ENCODE assay signal across 8 cellular contexts in the genomic region with DNA sequence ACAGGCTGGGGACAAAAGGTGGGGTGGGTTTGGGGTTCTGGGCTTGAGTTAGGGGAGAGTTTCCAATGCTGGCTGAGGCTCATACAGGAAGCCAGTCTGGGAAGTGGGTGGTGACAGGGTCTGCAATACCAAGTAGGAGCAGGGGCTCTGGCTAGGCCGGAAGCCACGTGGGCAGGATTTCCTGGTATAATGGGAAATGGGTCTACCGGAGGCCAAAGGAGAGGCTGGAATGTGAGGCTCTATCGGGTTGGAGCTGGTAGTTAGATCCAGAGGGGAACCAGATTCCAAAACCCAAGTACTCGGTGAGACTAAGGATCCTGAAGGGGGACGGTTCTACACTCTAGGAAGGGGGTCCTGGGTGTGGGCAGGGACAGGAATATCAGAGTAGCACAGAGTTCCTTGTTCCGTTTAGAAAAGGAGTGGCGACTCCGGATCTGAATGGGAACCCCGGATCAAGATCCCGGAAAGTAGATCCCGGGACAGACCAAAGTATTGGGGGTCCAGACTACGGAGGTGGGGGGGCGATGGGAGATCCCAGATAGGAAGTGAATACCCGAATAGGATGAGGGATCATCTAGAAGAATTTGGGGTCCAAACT. TPM values are rescaled to one million over a fixed set of nuclear protein-coding genes. Genes with fewer than 3 reads are reported as not detected.
A peak's percentile ranks its signal among the peaks of the same experiment; 100 is the strongest.
DNase-seq lines count a peak whose midpoint lies in the region; ATAC-seq and TF ChIP-seq lines count a peak whose summit lies in the region.

No MANE protein-coding gene starts in this region.

- H3K9me3 ChIP-seq in CD4-positive, CD25-positive, alpha-beta regulatory T cell (ENCODE audit: control insufficient read depth in 2 of 2, low read length in 2 of 2), result no peaks in the 10 kb centered on the region
- no peaks in the 10 kb centered on the region for H3K9me3 ChIP-seq in KOPT-K1 (ENCODE audit: insufficient read depth, low read length, poor library complexity, severe bottlenecking)
- no peaks in the 10 kb centered on the region for H3K9me3 ChIP-seq in liver (ENCODE audit: control insufficient read depth in 4 of 4, low read length in 3 of 4)

- ATAC-seq in CD4-positive, CD25-positive, alpha-beta regulatory T cell (ENCODE audit: low read depth in 2 of 2), result no peak
- ATAC-seq in HG03354 (IDR thresholded peaks at IDR 0.05; ENCODE audit: poor library complexity, severe bottlenecking, unreplicated experiment), result no peak
- ATAC-seq in HG03280 (IDR thresholded peaks at IDR 0.05; ENCODE audit: unreplicated experiment), result no peak
- no peak for ATAC-seq in HG03457 (IDR thresholded peaks at IDR 0.05; ENCODE audit: unreplicated experiment)

- H3K27me3 Mint-ChIP-seq in CD4-positive, CD25-positive, alpha-beta regulatory T cell, result peaks cover 8% of the 10 kb centered on the region
- H3K27me3 Mint-ChIP-seq in brain, result peaks cover 35% of the 10 kb centered on the region

- WGBS in liver, result 4% methylated on average over 15 of the region's 15 CpGs
- WGBS in urinary bladder, result under 1% methylated on average over 15 of the region's 15 CpGs

- H3K27ac ChIP-seq in CD4-positive, CD25-positive, alpha-beta regulatory T cell (ENCODE audit: insufficient read depth, low read length, poor library complexity, severe bottlenecking), result peak overlapping the region; percentile 95
- H3K27ac ChIP-seq in KOPT-K1 (ENCODE audit: low read depth, low read length, poor library complexity, severe bottlenecking) (peak overlapping the region; percentile 83), liver (ENCODE audit: low read depth in 1 of 2, low read length in 2 of 2) (peak overlapping the region; percentile 45 to 54), urinary bladder (ENCODE audit: low read depth) (no peak overlapping the region)

- H3K9me3 Mint-ChIP-seq in CD4-positive, CD25-positive, alpha-beta regulatory T cell, result peaks cover 0 to 2% (median 0%) of the 10 kb centered on the region in 7 donors
- no peaks in the 10 kb centered on the region for H3K9me3 Mint-ChIP-seq in brain

- H3K4me3 ChIP-seq in CD4-positive, CD25-positive, alpha-beta regulatory T cell (ENCODE audit: low read depth, low read length), result peak overlapping the region; percentile 82
- H3K4me3 ChIP-seq in liver (ENCODE audit: low read depth in 1 of 3, low read length in 3 of 3), result peak overlapping the region; percentile 94 to 99 (median 95)
- peak overlapping the region; percentile 76 for H3K4me3 ChIP-seq in urinary bladder (ENCODE audit: low read depth, low read length)

- peak overlapping the region; percentile 96 to 97 for H3K9ac ChIP-seq in liver (ENCODE audit: low read depth in 1 of 2, low read length in 2 of 2)

- peaks cover 5% of the 10 kb centered on the region for H3K36me3 Mint-ChIP-seq in CD4-positive, CD25-positive, alpha-beta regulatory T cell
- H3K36me3 Mint-ChIP-seq in brain, result peaks cover 9% of the 10 kb centered on the region

- TF ChIP-seq CTCF in brain (conservative IDR thresholded peaks at IDR 0.05) (no peak), liver (IDR thresholded peaks at IDR 0.05; ENCODE audit: low read depth, low read length, missing input control) (no peak)

- peak overlapping the region; percentile 89 to 98 (median 96) for H3K4me3 Mint-ChIP-seq in CD4-positive, CD25-positive, alpha-beta regulatory T cell
- peak overlapping the region; percentile 97 to 99 (median 99) for H3K4me3 Mint-ChIP-seq in brain

- peaks cover 64% of the 10 kb centered on the region for H3K4me1 ChIP-seq in CD4-positive, CD25-positive, alpha-beta regulatory T cell (ENCODE audit: control insufficient read depth, insufficient read depth, low read length, poor library complexity, severe bottlenecking)
- H3K4me1 ChIP-seq in liver (ENCODE audit: control insufficient read depth in 4 of 4, insufficient read depth in 4 of 4, low read length in 3 of 4), result peaks cover 6 to 42% (median 26%) of the 10 kb centered on the region in 4 donors
- H3K4me1 ChIP-seq in urinary bladder (ENCODE audit: insufficient read depth), result no peaks in the 10 kb centered on the region

- no peak for DNase-seq in CD4-positive, CD25-positive, alpha-beta regulatory T cell

- peaks cover 11 to 85% (median 46%) of the 10 kb centered on the region in 4 donors for H3K4me1 Mint-ChIP-seq in CD4-positive, CD25-positive, alpha-beta regulatory T cell
- peaks cover 37% of the 10 kb centered on the region for H3K4me1 Mint-ChIP-seq in brain

- H3K36me3 ChIP-seq in CD4-positive, CD25-positive, alpha-beta regulatory T cell (ENCODE audit: control insufficient read depth, insufficient read depth, low read length), result peaks cover 7% of the 10 kb centered on the region
- H3K36me3 ChIP-seq in KOPT-K1 (ENCODE audit: insufficient read depth, low read length) (peaks cover 25% of the 10 kb centered on the region), liver (ENCODE audit: control insufficient read depth in 4 of 4, insufficient read depth in 3 of 4, low read depth in 1 of 4, low read length in 3 of 4) (peaks cover 0 to 3% (median under 1%) of the 10 kb centered on the region in 4 donors), urinary bladder (ENCODE audit: insufficient read depth) (no peaks in the 10 kb centered on the region)

- peak overlapping the region; percentile 87 to 98 (median 97) for H3K27ac Mint-ChIP-seq in CD4-positive, CD25-positive, alpha-beta regulatory T cell
- peak overlapping the region; percentile 94 to 99 (median 98) for H3K27ac Mint-ChIP-seq in brain

- TF ChIP-seq RAD21 in liver (IDR thresholded peaks at IDR 0.05), result no peak

- no peaks in the 10 kb centered on the region for H3K27me3 ChIP-seq in CD4-positive, CD25-positive, alpha-beta regulatory T cell (ENCODE audit: control insufficient read depth, insufficient read depth, low read length)
- no peaks in the 10 kb centered on the region for H3K27me3 ChIP-seq in liver (ENCODE audit: control insufficient read depth in 4 of 4, insufficient read depth in 4 of 4, low read length in 3 of 4)

TF ChIP-seq in liver, 16 proteins besides CTCF, POLR2A, EP300 and RAD21:
- TF ChIP-seq, protein P1, sequence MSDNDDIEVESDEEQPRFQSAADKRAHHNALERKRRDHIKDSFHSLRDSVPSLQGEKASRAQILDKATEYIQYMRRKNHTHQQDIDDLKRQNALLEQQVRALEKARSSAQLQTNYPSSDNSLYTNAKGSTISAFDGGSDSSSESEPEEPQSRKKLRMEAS (IDR thresholded peaks at IDR 0.05), result no peak
- TF ChIP-seq HNF4A (conservative IDR thresholded peaks at IDR 0.05), result no peak
- peak; percentile 43 for TF ChIP-seq NR2F2 (IDR thresholded peaks at IDR 0.05)
- peak in 1 of 2 donors; percentile 16 for TF ChIP-seq EGR1 (IDR thresholded peaks at IDR 0.05; ENCODE audit: low read depth in 2 of 2)
- TF ChIP-seq FOXA1 (IDR thresholded peaks at IDR 0.05), result no peak
- TF ChIP-seq SP1 (IDR thresholded peaks at IDR 0.05), result peak; percentile 19

RNA-seq across cellular contexts. Expression of a gene that starts 0.8 kb away (rescaled TPM):
- 229 TPM for total RNA-seq in CD4-positive, CD25-positive, alpha-beta regulatory T cell
- polyA plus RNA-seq in CD4-positive, CD25-positive, alpha-beta regulatory T cell, result 10 to 100 TPM; 53.4 to 69.9 (median 61.0) TPM
- 141 TPM for polyA plus RNA-seq in brain (ENCODE audit: insufficient read depth, low read depth, low replicate concordance)
- 10 to 100 TPM; 46.0 to 52.3 TPM for total RNA-seq in liver
- 10 to 100 TPM; 61.2 to 69.9 TPM for polyA plus RNA-seq in liver
- total RNA-seq in urinary bladder, result 59.5 TPM
- polyA plus RNA-seq in urinary bladder, result 203 TPM

RNA-seq across cellular contexts. Expression of a gene that starts 17.8 kb away (rescaled TPM):
- 16.6 TPM for total RNA-seq in CD4-positive, CD25-positive, alpha-beta regulatory T cell
- 1 to 10 TPM in 3 of 4 donors, under 1 TPM in 1; 0.86 to 4.2 (median 3.5) TPM for polyA plus RNA-seq in CD4-positive, CD25-positive, alpha-beta regulatory T cell
- polyA plus RNA-seq in brain (ENCODE audit: insufficient read depth, low read depth, low replicate concordance) (7.4 TPM), liver (1 to 10 TPM in 1 of 2 donors, under 1 TPM in 1; 0.90 to 1.5 TPM), urinary bladder (18.6 TPM)
- total RNA-seq in liver (1 to 10 TPM; 1.1 to 2.3 TPM), urinary bladder (5.6 TPM)

RNA-seq across cellular contexts. Expression of a gene that starts 22.2 kb away (rescaled TPM):
- total RNA-seq in CD4-positive, CD25-positive, alpha-beta regulatory T cell, result 304 TPM
- polyA plus RNA-seq in CD4-positive, CD25-positive, alpha-beta regulatory T cell, result 10 to 100 TPM; 50.3 to 58.3 (median 53.9) TPM
- polyA plus RNA-seq in brain (ENCODE audit: insufficient read depth, low read depth, low replicate concordance) (60.3 TPM), liver (10 to 100 TPM; 47.9 to 63.1 TPM), urinary bladder (72.1 TPM)
- total RNA-seq in liver (10 to 100 TPM; 59.2 to 60.0 TPM), urinary bladder (55.5 TPM)
